ENCODE assay signal across 1 cellular context in the genomic region with DNA sequence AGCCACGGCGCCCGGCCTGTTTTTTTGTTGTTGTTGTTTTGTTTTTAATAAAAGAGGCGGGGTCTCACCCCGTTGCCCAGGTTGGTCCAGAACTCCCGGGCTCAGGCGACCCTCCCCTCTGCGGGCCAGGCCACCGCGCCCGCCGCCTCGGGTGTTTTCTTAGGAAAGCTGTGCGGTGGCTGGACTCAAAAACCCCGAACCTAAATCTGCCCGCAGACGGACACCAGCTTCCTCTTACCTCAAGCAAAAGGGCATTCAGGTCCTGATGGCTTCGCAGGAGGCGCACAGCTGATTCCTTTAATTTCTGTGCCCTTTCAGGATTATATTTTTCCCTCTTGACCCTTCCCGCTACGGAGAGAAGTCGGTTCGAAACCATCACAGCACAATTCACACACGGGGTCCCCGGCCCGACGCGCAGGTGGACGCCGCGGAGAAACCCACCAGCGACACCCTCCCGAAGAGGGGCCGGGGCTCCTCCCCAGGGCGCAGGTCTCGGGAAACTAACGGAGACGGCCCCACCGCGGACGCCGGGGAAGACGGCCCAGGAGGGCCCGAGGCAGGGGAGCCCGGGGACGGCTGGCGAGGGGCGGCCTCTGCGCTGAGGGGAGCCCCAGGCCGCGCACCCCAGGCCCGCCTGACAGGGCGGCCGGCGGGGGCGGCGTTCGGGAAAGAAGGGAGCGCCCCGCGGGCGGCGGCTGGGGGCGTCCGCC.
TF ChIP-seq lines count a peak whose summit lies in the region.

No MANE protein-coding gene starts in this region.

TF ChIP-seq in SK-N-SH treated with all-trans-retinoic acid at 6 μM for 48 hours, 23 proteins besides CTCF, POLR2A, EP300 and RAD21 (continued from another document):
- TF ChIP-seq ARNTL (CRISPR knock-in tag; IDR thresholded peaks at IDR 0.05; ENCODE audit: borderline replicate concordance, low read depth) (no peak), ZNF8 (CRISPR knock-in tag; IDR thresholded peaks at IDR 0.05) (no peak)
- TF ChIP-seq, protein P1, sequence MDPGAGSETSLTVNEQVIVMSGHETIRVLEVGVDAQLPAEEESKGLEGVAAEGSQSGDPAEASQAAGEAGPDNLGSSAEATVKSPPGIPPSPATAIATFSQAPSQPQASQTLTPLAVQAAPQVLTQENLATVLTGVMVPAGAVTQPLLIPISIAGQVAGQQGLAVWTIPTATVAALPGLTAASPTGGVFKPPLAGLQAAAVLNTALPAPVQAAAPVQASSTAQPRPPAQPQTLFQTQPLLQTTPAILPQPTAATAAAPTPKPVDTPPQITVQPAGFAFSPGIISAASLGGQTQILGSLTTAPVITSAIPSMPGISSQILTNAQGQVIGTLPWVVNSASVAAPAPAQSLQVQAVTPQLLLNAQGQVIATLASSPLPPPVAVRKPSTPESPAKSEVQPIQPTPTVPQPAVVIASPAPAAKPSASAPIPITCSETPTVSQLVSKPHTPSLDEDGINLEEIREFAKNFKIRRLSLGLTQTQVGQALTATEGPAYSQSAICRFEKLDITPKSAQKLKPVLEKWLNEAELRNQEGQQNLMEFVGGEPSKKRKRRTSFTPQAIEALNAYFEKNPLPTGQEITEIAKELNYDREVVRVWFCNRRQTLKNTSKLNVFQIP (CRISPR knock-in tag; IDR thresholded peaks at IDR 0.05; ENCODE audit: borderline replicate concordance, low read depth), result no peak
TF ChIP-seq in SK-N-SH treated with all-trans-retinoic acid at 6 μM for 48 hours: peak in this region for 0.
